In the genomic region with DNA sequence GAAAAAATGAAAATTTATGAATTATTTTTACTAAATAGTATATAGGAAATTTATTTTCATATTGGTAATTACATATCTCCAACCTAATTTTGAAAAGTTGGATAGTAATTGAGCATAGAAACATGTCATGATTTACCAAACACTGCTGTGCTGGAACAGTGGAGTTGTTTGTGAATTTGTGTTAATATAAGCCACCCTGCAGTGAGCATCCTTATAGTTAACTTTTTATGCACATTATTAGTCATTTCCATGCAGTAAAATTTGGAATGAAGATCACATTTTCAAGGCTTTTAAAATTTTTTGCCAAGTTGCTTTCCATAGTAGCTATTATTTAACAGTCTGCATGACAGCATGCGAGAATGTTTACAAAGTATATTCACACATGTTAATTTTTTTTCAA, we compare ENCODE assay signal across 8 cellular contexts.
"Had no signal": no experiment of that assay in that cellular context is flagged by ENCODE, and none has a peak within 500 bp of the region (broad histone marks: within the 10 kb centered on the region; RNA-seq: fewer than 3 reads in every experiment).

No MANE protein-coding gene starts in this region.

- H3K4me1 ChIP-seq: HAP-1 had no signal

- H3K9me3 ChIP-seq: HAP-1 had no signal

- H3K9ac ChIP-seq: GM23248 had no signal

- DNase-seq: GM23248, GOT3, H7, HFFc6, KBM-7 had no signal

- ATAC-seq: HCT116 had no signal

- H2AFZ ChIP-seq: GM23248 had no signal

- H3K4me3 ChIP-seq: GM23248, HAP-1 had no signal

- FAIRE-seq: HTR-8/SVneo had no signal

- H3K27ac ChIP-seq: GM23248 had no signal
